23 cellular contexts compared by ENCODE assay signal in genomic region chr12:885701-886100, GRCh38.
A peak's percentile ranks its signal among the peaks of the same experiment; 100 is the strongest.
DNase-seq lines count a peak whose midpoint lies in the region; ATAC-seq and TF ChIP-seq lines count a peak whose summit lies in the region.
"Had no signal": no experiment of that assay in that cellular context is flagged by ENCODE, and none has a peak within 500 bp of the region (broad histone marks: within the 10 kb centered on the region; RNA-seq: fewer than 3 reads in every experiment).

No MANE protein-coding gene starts in this region.

- peaks cover 74% of the 10 kb centered on the region for H3K4me1 ChIP-seq in KMS-11 (ENCODE audit: low read depth, poor library complexity, severe bottlenecking)
- H3K4me1 ChIP-seq in endodermal cell (ENCODE audit: control insufficient read depth, insufficient read depth, low read length), result no peaks in the 10 kb centered on the region
- H3K4me1 ChIP-seq: BE2C had no signal

- TF ChIP-seq CTCF in KMS-11 (conservative IDR thresholded peaks at IDR 0.05; ENCODE audit: low read depth, low read length) (no peak), endodermal cell (conservative IDR thresholded peaks at IDR 0.05) (no peak)

- no peak overlapping the region for H2AFZ ChIP-seq in KMS-11 (ENCODE audit: low read depth)
- H2AFZ ChIP-seq: GM23248 had no signal

- peaks cover 4% of the 10 kb centered on the region for H3K4me1 Mint-ChIP-seq in activated T-cell treated with anti-CD3 and anti-CD28 coated beads, Interleukin-2, amount 50 U/mL, for 24 hours (ENCODE audit: low read depth)
- no peaks in the 10 kb centered on the region for H3K4me1 Mint-ChIP-seq in endodermal cell
- no peaks in the 10 kb centered on the region for H3K4me1 Mint-ChIP-seq in stimulated activated memory B cell treated with anti-CD40 and anti-IgM and Interleukin-4, amounts not matched to agents 10 μg/mL and 1 μg/mL and 100 μg/mL, for 72 hours
- H3K4me1 Mint-ChIP-seq: CD14-positive monocyte had no signal

- no peak for DNase-seq in activated T-cell treated with anti-CD3 and anti-CD28 coated beads, Interleukin-2, amount 50 U/mL, for 24 hours
- no peak for DNase-seq in activated T-cell treated with anti-CD3 and anti-CD28 coated beads for 4 hours
- no peak for DNase-seq in endodermal cell
- no peak for DNase-seq in activated gamma-delta T cell (lab: John Stamatoyannopoulos, UW)
- DNase-seq: 8988T, ACHN, BE2C, DMS53, GM23248, H7, Kasumi-1, MV-4-11, NCI-H1105, NCI-H1436 treated with DMSO at 0.1 percent for 48 hours, NCI-H187 treated with DMSO at 0.1 percent for 48 hours, NCI-H2171 treated with DMSO at 0.1 percent for 48 hours, NCI-H345, NCI-H510A treated with DMSO at 0.1 percent for 48 hours, NCI-H748 treated with DMSO at 0.1 percent for 48 hours had no signal

- H3K36me3 Mint-ChIP-seq in activated T-cell treated with anti-CD3 and anti-CD28 coated beads, Interleukin-2, amount 50 U/mL, for 24 hours (ENCODE audit: low read depth), result peaks cover 95% of the 10 kb centered on the region
- H3K36me3 Mint-ChIP-seq in endodermal cell (ENCODE audit: low read depth), result peaks cover 97% of the 10 kb centered on the region
- H3K36me3 Mint-ChIP-seq in stimulated activated memory B cell treated with anti-CD40 and anti-IgM and Interleukin-4, amounts not matched to agents 10 μg/mL and 1 μg/mL and 100 μg/mL, for 72 hours, result peaks cover 61% of the 10 kb centered on the region

- H3K27ac Mint-ChIP-seq in activated T-cell treated with anti-CD3 and anti-CD28 coated beads, Interleukin-2, amount 50 U/mL, for 24 hours, result peak overlapping the region; percentile 71
- peak overlapping the region; percentile 25 for H3K27ac Mint-ChIP-seq in endodermal cell
- H3K27ac Mint-ChIP-seq in stimulated activated memory B cell treated with anti-CD40 and anti-IgM and Interleukin-4, amounts not matched to agents 10 μg/mL and 1 μg/mL and 100 μg/mL, for 72 hours, result peak overlapping the region; percentile 2

- no peak for ATAC-seq in stimulated activated memory B cell treated with anti-CD40 and anti-IgM and Interleukin-4, amounts not matched to agents 10 μg/mL and 1 μg/mL and 100 μg/mL, for 72 hours
- ATAC-seq in GM18519 (IDR thresholded peaks at IDR 0.05; ENCODE audit: low FRiP score, unreplicated experiment), result no peak

- H3K4me3 Mint-ChIP-seq in activated T-cell treated with anti-CD3 and anti-CD28 coated beads, Interleukin-2, amount 50 U/mL, for 24 hours, result no peak overlapping the region
- H3K4me3 Mint-ChIP-seq in endodermal cell, result no peak overlapping the region
- no peak overlapping the region for H3K4me3 Mint-ChIP-seq in stimulated activated memory B cell treated with anti-CD40 and anti-IgM and Interleukin-4, amounts not matched to agents 10 μg/mL and 1 μg/mL and 100 μg/mL, for 72 hours
- H3K4me3 Mint-ChIP-seq: CD14-positive monocyte had no signal

- peak overlapping the region; percentile 79 for H3K27ac ChIP-seq in KMS-11
- no peak overlapping the region for H3K27ac ChIP-seq in endodermal cell (ENCODE audit: low read depth, low read length)
- H3K27ac ChIP-seq: GM23248 had no signal

- no peaks in the 10 kb centered on the region; the same call in 1 of the 2 replicates for H3K27me3 ChIP-seq in KMS-11 (ENCODE audit: insufficient read depth, low read depth)
- no peaks in the 10 kb centered on the region for H3K27me3 ChIP-seq in endodermal cell (ENCODE audit: control insufficient read depth, insufficient read depth, low read length, poor library complexity, severe bottlenecking)
- H3K27me3 ChIP-seq: BE2C had no signal

- H3K79me2 ChIP-seq in KMS-11 (ENCODE audit: insufficient read depth, low read depth), result 0 out of 2 replicates have a peak, but pooled peaks cover 4% of the 10 kb centered on the region

- H4K20me1 ChIP-seq in KMS-11 (ENCODE audit: insufficient read depth), result no peaks in the 10 kb centered on the region

- H3K9me3 Mint-ChIP-seq in activated T-cell treated with anti-CD3 and anti-CD28 coated beads, Interleukin-2, amount 50 U/mL, for 24 hours, result no peaks in the 10 kb centered on the region
- H3K9me3 Mint-ChIP-seq in endodermal cell, result no peaks in the 10 kb centered on the region
- no peaks in the 10 kb centered on the region for H3K9me3 Mint-ChIP-seq in stimulated activated memory B cell treated with anti-CD40 and anti-IgM and Interleukin-4, amounts not matched to agents 10 μg/mL and 1 μg/mL and 100 μg/mL, for 72 hours
- H3K9me3 Mint-ChIP-seq: CD14-positive monocyte had no signal

- no peak overlapping the region for H3K4me3 ChIP-seq in KMS-11 (IDR thresholded peaks at IDR 0.05; ENCODE audit: insufficient read depth, low read depth, low read length)
- H3K4me3 ChIP-seq in endodermal cell (ENCODE audit: low read length), result no peak overlapping the region
- H3K4me3 ChIP-seq: GM23248 had no signal

- no peaks in the 10 kb centered on the region for H3K9me3 ChIP-seq in endodermal cell (ENCODE audit: control insufficient read depth, low read length)
- H3K9me3 ChIP-seq: BE2C had no signal

- H3K9ac ChIP-seq in KMS-11 (peak overlapping the region; percentile 2; the same call in 1 of the 2 replicates), endodermal cell (ENCODE audit: extremely low read depth, low read length, poor library complexity, severe bottlenecking) (no peak overlapping the region)
- H3K9ac ChIP-seq: GM23248 had no signal

- peaks cover 24% of the 10 kb centered on the region; the same call in 1 of the 2 replicates for H3K36me3 ChIP-seq in KMS-11 (ENCODE audit: insufficient read depth)
- peaks cover 99% of the 10 kb centered on the region for H3K36me3 ChIP-seq in endodermal cell (ENCODE audit: control insufficient read depth, insufficient read depth, low read length)

- H3K4me2 ChIP-seq in KMS-11, result peak overlapping the region; percentile 79

- H3K27me3 Mint-ChIP-seq in activated T-cell treated with anti-CD3 and anti-CD28 coated beads, Interleukin-2, amount 50 U/mL, for 24 hours, result no peaks in the 10 kb centered on the region
- no peaks in the 10 kb centered on the region for H3K27me3 Mint-ChIP-seq in endodermal cell (ENCODE audit: insufficient read depth)
- no peaks in the 10 kb centered on the region for H3K27me3 Mint-ChIP-seq in stimulated activated memory B cell treated with anti-CD40 and anti-IgM and Interleukin-4, amounts not matched to agents 10 μg/mL and 1 μg/mL and 100 μg/mL, for 72 hours

- WGBS in endodermal cell (ENCODE audit: insufficient coverage in 1 of 2, insufficient read length in 1 of 2), 2 experiments, result 91 to 100% methylated on average over 1 of the region's 2 CpGs

Comparison
In these comparisons a context has a peak if more than half of its experiments do, and no peak if none do; other contexts are left out.
1. H3K27ac Mint-ChIP-seq: peak in every context shown above with its lines; median percentile 71 in activated T-cell treated with anti-CD3 and anti-CD28 coated beads, Interleukin-2, amount 50 U/mL, for 24 hours; 25 in endodermal cell; 2 in stimulated activated memory B cell treated with anti-CD40 and anti-IgM and Interleukin-4, amounts not matched to agents 10 μg/mL and 1 μg/mL and 100 μg/mL, for 72 hours.